8 cellular contexts compared by ENCODE assay signal in the genomic region with DNA sequence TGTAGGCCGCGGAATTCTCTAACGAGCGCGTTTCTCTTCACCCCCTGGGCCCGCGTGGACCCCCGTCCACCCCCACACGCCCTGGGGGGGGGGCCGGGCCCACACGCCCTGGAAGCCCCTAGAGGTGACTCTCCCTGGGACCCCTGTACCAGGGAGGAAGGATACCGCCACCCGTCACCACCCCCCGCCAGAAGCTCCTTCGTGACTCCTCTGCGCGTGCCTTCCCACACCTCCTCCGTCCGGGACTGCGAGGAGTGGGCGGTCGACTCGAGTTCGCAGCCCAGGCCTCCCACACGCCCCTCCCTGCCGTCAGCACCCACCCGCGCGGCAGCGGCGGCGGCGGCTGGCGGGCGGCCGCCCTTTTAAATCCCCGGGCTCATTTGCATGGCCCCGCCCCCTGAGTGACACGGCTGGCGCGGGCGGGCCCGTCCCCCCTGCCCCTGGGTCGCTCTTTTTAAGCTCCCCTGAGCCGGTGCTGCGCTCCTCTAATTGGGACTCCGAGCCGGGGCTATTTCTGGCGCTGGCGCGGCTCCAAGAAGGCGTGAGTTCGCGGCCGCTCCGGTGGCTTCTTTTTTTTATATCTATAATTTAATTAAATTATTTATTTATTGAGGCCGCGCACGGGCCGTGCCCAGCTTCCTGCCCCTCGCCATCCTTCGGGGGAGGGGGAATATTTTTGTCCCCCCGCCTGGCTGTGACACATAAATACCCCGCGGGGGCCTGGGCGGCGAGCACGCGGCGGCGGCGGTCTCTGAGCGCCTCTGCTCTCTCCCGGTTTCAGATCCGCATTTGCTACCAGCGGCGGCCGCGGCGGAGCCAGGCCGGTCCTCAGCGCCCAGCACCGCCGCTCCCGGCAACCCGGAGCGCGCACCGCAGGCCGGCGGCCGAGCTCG. TPM values are rescaled to one million over a fixed set of nuclear protein-coding genes. Genes with fewer than 3 reads are reported as not detected.
DNase-seq lines count a peak whose midpoint lies in the region; ATAC-seq and TF ChIP-seq lines count a peak whose summit lies in the region.

A gene with protein sequence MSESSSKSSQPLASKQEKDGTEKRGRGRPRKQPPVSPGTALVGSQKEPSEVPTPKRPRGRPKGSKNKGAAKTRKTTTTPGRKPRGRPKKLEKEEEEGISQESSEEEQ (plus strand): TSS at position 451 of the 893 bp plus-strand sequence. CDS start 3,908 bp downstream, outside the sequence.

- H3K4me3 ChIP-seq in AG04450 (ENCODE audit: low read depth, low read length): peak within 1 kb of the TSS; percentile 73
- peak within 1 kb of the TSS; percentile 88 for H3K4me3 ChIP-seq in kidney epithelial cell (ENCODE audit: low read depth, low read length)

- no peaks in the 10 kb centered on the region for H3K27me3 ChIP-seq in AG04450 (ENCODE audit: control insufficient read depth, insufficient read depth, low read length)
- no peaks in the 10 kb centered on the region for H3K27me3 ChIP-seq in kidney epithelial cell (ENCODE audit: control insufficient read depth, insufficient read depth, low read length)

- POLR2A ChIA-PET in AG04450 (lab: Yijun Ruan, JAX): interaction anchor here (0.5 to 1.7 kb wide), 11 partner anchors 8 to 190 kb away, joined by 3 to 9 read pairs (median 4); a partner anchor contains a TSS

- H3K9me3 ChIP-seq in AG04450 (ENCODE audit: control insufficient read depth, insufficient read depth, low read length): no peaks in the 10 kb centered on the region; the same call in 1 of the 2 replicates

- peak within 1 kb of the TSS; percentile 68 for H3K27ac ChIP-seq in AG04450 (ENCODE audit: low read depth, low read length)

- ATAC-seq in GM19023 (IDR thresholded peaks at IDR 0.05; ENCODE audit: unreplicated experiment) (peak; percentile 55), HG03175 (IDR thresholded peaks at IDR 0.05; ENCODE audit: unreplicated experiment) (peak; percentile 67)

- TF ChIP-seq CTCF in AG04450 (IDR thresholded peaks at IDR 0.05; ENCODE audit: low read depth, low read length) (no peak), kidney epithelial cell (IDR thresholded peaks at IDR 0.05; ENCODE audit: insufficient read depth, low read length, poor library complexity, severe bottlenecking) (no peak)

- DNase-seq in AG04450 (ENCODE audit: low read depth, low spot score) (no peak), NCI-H345 treated with DMSO at 0.1 percent for 48 hours (lab: John Stamatoyannopoulos, UW; ENCODE audit: unreplicated experiment) (peak; percentile 81), cerebellar cortex (ENCODE audit: low spot score) (peak; percentile 88), kidney epithelial cell (ENCODE audit: low read depth) (no peak)
- DNase-seq in activated CD4-positive, CD25-positive, alpha-beta regulatory T cell treated with anti-CD3 and anti-CD28 coated beads, Interleukin-2, amount 50 U/mL, for 72 hours: peak; percentile 87
- DNase-seq in stimulated activated CD4-positive, alpha-beta T cell treated with anti-CD3 and anti-CD28 coated beads, Interleukin-15, amount 100 ng/mL, for 48 hours (ENCODE audit: low read depth in 2 of 2): peak; percentile 81 to 82

- CTCF ChIA-PET in AG04450 (lab: Charles Lee): interaction anchor here (0.6 to 0.7 kb wide), 2 partner anchors 31 to 69 kb away, joined by 5 to 8 read pairs; no protein-coding TSS in a partner anchor

- peaks cover 3% of the 10 kb centered on the region for H3K36me3 ChIP-seq in kidney epithelial cell (ENCODE audit: control insufficient read depth, insufficient read depth, low read length)

RNA-seq across cellular contexts. Expression of the gene that starts here (rescaled TPM):
- polyA plus RNA-seq in AG04450 (2011; rRNA removed): 142 and 197 TPM in 2 replicates
- 127 and 146 TPM in 2 replicates for polyA minus RNA-seq in AG04450 (2011; rRNA and poly(A)+ RNA removed)
- 1,060 and 1,220 TPM in 2 replicates for total RNA-seq in kidney epithelial cell

Comparison
In these comparisons a context has a peak if more than half of its experiments do, and no peak if none do; other contexts are left out.
1. DNase-seq: peak in NCI-H345 treated with DMSO at 0.1 percent for 48 hours (single experiment), activated CD4-positive, CD25-positive, alpha-beta regulatory T cell treated with anti-CD3 and anti-CD28 coated beads, Interleukin-2, amount 50 U/mL, for 72 hours (single experiment), cerebellar cortex (single experiment) and stimulated activated CD4-positive, alpha-beta T cell treated with anti-CD3 and anti-CD28 coated beads, Interleukin-15, amount 100 ng/mL, for 48 hours (2 of 2); none in AG04450 (single experiment) and kidney epithelial cell (single experiment).